Comparison of ENCODE assay signal across 14 cellular contexts in the genomic region with DNA sequence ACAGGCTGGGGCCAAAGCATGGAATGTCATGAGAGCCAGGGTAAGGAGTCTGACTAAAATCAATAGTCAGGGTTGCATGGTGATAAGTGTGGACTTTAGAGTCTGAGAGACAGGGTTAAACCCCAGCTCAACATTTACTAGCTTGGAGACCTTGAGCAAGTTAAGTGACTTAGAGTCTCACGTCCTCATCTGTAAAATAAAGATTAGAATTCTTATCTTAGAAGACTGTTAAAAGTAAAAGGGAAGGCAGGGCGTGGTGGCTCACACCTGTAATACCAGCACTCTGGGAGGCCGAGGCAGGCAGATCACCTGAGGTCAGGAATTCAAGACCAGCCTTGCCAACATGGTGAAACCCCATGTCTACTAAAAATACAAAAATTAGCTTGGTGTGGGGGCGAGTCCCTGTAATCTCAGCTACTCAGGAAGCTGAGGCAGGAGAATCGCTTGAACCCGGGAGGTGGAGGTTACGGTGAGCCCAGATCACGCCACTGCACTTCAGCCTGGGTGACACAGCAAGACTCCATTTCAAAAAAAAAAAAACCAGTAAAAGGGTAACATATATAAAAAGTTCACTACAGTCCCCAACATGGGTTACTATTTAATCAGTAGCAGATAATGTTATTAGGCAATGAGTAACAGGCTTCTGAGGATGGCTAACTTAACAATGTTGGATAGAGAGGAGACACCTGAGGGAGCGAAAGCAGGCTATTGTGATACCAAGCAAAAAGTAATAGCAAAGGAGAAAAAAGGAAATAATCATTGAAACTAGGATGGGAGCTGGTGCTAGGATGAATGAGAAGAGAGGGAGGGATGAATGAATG.
"Had no signal": no experiment of that assay in that cellular context is flagged by ENCODE, and none has a peak within 500 bp of the region (broad histone marks: within the 10 kb centered on the region; RNA-seq: fewer than 3 reads in every experiment).

No MANE protein-coding gene starts in this region.

- H3K9me3 ChIP-seq: gastrocnemius medialis, heart right ventricle, tibial artery had no signal

- H3K4me1 Mint-ChIP-seq: stimulated activated memory B cell treated with anti-CD40 and anti-IgM and Interleukin-4, amounts not matched to agents 10 μg/mL and 1 μg/mL and 100 μg/mL, for 72 hours had no signal

- H3K4me1 ChIP-seq: gastrocnemius medialis, heart right ventricle, tibial artery had no signal

- H3K4me3 Mint-ChIP-seq: activated T-cell treated with anti-CD3 and anti-CD28 coated beads, Interleukin-2, amount 50 U/mL, for 24 hours; naive B cell; stimulated activated memory B cell treated with anti-CD40 and anti-IgM and Interleukin-4, amounts not matched to agents 10 μg/mL and 1 μg/mL and 100 μg/mL, for 72 hours had no signal

- H3K27me3 Mint-ChIP-seq: activated T-cell treated with anti-CD3 and anti-CD28 coated beads, Interleukin-2, amount 50 U/mL, for 24 hours; naive B cell; stimulated activated memory B cell treated with anti-CD40 and anti-IgM and Interleukin-4, amounts not matched to agents 10 μg/mL and 1 μg/mL and 100 μg/mL, for 72 hours had no signal

- DNase-seq: activated gamma-delta T cell; activated T-cell treated with anti-CD3 and anti-CD28 coated beads, Interleukin-2, amount 50 U/mL, for 24 hours; effector CD4-positive, alpha-beta T cell; gastrocnemius medialis; heart right ventricle; islet precursor cell; naive B cell; posterior cingulate gyrus; right cardiac atrium; tibial artery had no signal

- H3K4me3 ChIP-seq: coronary artery, gastrocnemius medialis, heart right ventricle, tibial artery had no signal

- H3K27me3 ChIP-seq: gastrocnemius medialis, heart right ventricle, tibial artery had no signal

- H3K27ac Mint-ChIP-seq: activated T-cell treated with anti-CD3 and anti-CD28 coated beads, Interleukin-2, amount 50 U/mL, for 24 hours; stimulated activated memory B cell treated with anti-CD40 and anti-IgM and Interleukin-4, amounts not matched to agents 10 μg/mL and 1 μg/mL and 100 μg/mL, for 72 hours had no signal

- ATAC-seq: activated CD4-positive, CD25-positive, alpha-beta regulatory T cell treated with anti-CD3 and anti-CD28 coated beads, Interleukin-2, amount 50 U/mL, for 24 hours; gastrocnemius medialis; heart right ventricle; right cardiac atrium; stimulated activated memory B cell treated with anti-CD40 and anti-IgM and Interleukin-4, amounts not matched to agents 10 μg/mL and 1 μg/mL and 100 μg/mL, for 72 hours had no signal

- H3K27ac ChIP-seq: coronary artery, epithelial cell of prostate, gastrocnemius medialis, heart right ventricle, tibial artery had no signal

- H3K9me3 Mint-ChIP-seq: activated T-cell treated with anti-CD3 and anti-CD28 coated beads, Interleukin-2, amount 50 U/mL, for 24 hours; naive B cell; stimulated activated memory B cell treated with anti-CD40 and anti-IgM and Interleukin-4, amounts not matched to agents 10 μg/mL and 1 μg/mL and 100 μg/mL, for 72 hours had no signal
